Comparison of ENCODE assay signal across 29 cellular contexts in the genomic region with DNA sequence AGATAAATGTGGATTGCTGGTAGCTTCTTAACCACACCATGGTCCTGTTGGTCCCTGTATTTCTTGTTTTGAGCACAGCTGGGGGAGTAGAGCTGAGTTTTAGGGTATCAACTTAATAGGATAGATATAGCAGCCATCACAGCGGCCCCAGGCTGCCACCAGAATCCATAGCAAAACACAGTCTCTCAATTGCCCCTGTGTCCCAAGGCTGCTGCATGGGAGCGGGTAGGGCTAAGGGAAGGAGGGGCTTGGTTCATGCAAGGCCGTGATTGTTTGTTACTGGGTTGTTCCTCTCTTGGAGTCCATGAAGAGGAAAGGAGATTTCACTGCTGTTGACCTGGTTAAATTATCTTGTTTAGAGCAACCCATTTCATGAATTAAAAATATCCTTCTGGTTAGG. TPM values are rescaled to one million over a fixed set of nuclear protein-coding genes. Genes with fewer than 3 reads are reported as not detected.
"Had no signal": no experiment of that assay in that cellular context is flagged by ENCODE, and none has a peak within 500 bp of the region (broad histone marks: within the 10 kb centered on the region; RNA-seq: fewer than 3 reads in every experiment).

No MANE protein-coding gene starts in this region.

- DNase-seq: activated CD4-positive, alpha-beta T cell treated with anti-CD3 and anti-CD28 coated beads for 48 hours; activated CD4-positive, alpha-beta T cell treated with anti-CD3 and anti-CD28 coated beads, Interleukin-2, amount 50 U/mL, for 48 hours; activated CD8-positive, alpha-beta memory T cell treated with anti-CD3 and anti-CD28 coated beads for 24 hours; activated effector memory CD4-positive, alpha-beta T cell treated with anti-CD3 and anti-CD28 coated beads, Interleukin-2, amount 50 U/mL, for 16 hours; activated naive CD4-positive, alpha-beta T cell treated with anti-CD3 and anti-CD28 coated beads, Interleukin-2, amount 10 ng/mL, durations not matched to agents 7 days and 5 days; activated naive CD8-positive, alpha-beta T cell treated with anti-CD3 and anti-CD28 coated beads, Interleukin-2, amount 10 ng/mL, durations not matched to agents 7 days and 5 days; central memory CD4-positive, alpha-beta T cell; effector CD4-positive, alpha-beta T cell; natural killer cell; sigmoid colon; small intestine; stimulated activated CD4-positive, alpha-beta T cell treated with anti-CD3 and anti-CD28 coated beads, Interleukin-1b, Interleukin-23, amount 100 ng/mL, for 48 hours; stimulated activated CD4-positive, alpha-beta T cell treated with anti-CD3 and anti-CD28 coated beads, Interleukin-4, amount 100 ng/mL, for 4 hours; stimulated activated CD8-positive, alpha-beta memory T cell treated with anti-CD3 and anti-CD28 coated beads, Interleukin-4, amount 100 ng/mL, for 48 hours; stimulated activated naive CD8-positive, alpha-beta T cell treated with anti-CD3 and anti-CD28 coated beads, Interleukin-15, amount 100 ng/mL, for 72 hours; T-helper 9 cell; WERI-Rb-1 had no signal

- H3K4me3 Mint-ChIP-seq: activated naive CD4-positive, alpha-beta T cell treated with anti-CD3 and anti-CD28 coated beads, Interleukin-2, amount 10 ng/mL, durations not matched to agents 7 days and 5 days; activated naive CD8-positive, alpha-beta T cell treated with anti-CD3 and anti-CD28 coated beads, Interleukin-2, amount 10 ng/mL, durations not matched to agents 7 days and 5 days; activated T-helper 1 cell treated with anti-CD3 and anti-CD28 coated beads, Interleukin-12 subunit alpha, Interleukin-12 subunit beta, Interleukin-2, Interleukin-4 antibody, amounts not matched to agents 30 ng/mL and 10 ng/mL and 1 ng/mL, durations not matched to agents 14 hours and 24 hours and 36 hours; dendritic cell treated with granulocyte-macrophage colony-stimulating factor and Interleukin-4, amounts not matched to agents 40 ng/mL and 50 ng/mL, for 4 days; memory B cell; natural killer cell; neural progenitor cell; stimulated activated memory B cell treated with anti-CD40 and anti-IgM and Interleukin-4, amounts not matched to agents 10 μg/mL and 1 μg/mL and 100 μg/mL, for 72 hours; stimulated activated naive CD8-positive, alpha-beta T cell treated with anti-CD3 and anti-CD28 coated beads, Interleukin-15, amount 100 ng/mL, for 72 hours; T-helper 1 cell treated with Interleukin-12 subunit alpha and Interleukin-12 subunit beta and Interleukin-4 antibody, amounts not matched to agents 30 μg/mL and 1 μg/mL, for 36 hours had no signal

- H3K27ac ChIP-seq: epithelial cell of prostate, neural progenitor cell, prostate gland, sigmoid colon, suprapubic skin, tibial nerve, WERI-Rb-1 had no signal

- H3K27me3 ChIP-seq: neural progenitor cell, sigmoid colon, suprapubic skin, tibial nerve had no signal

- H3K4me1 Mint-ChIP-seq: activated naive CD4-positive, alpha-beta T cell treated with anti-CD3 and anti-CD28 coated beads, Interleukin-2, amount 10 ng/mL, durations not matched to agents 7 days and 5 days; activated naive CD8-positive, alpha-beta T cell treated with anti-CD3 and anti-CD28 coated beads, Interleukin-2, amount 10 ng/mL, durations not matched to agents 7 days and 5 days; memory B cell; natural killer cell; neural progenitor cell; stimulated activated memory B cell treated with anti-CD40 and anti-IgM and Interleukin-4, amounts not matched to agents 10 μg/mL and 1 μg/mL and 100 μg/mL, for 72 hours; stimulated activated naive CD8-positive, alpha-beta T cell treated with anti-CD3 and anti-CD28 coated beads, Interleukin-15, amount 100 ng/mL, for 72 hours had no signal

- ATAC-seq: activated CD4-positive, CD25-positive, alpha-beta regulatory T cell treated with anti-CD3 and anti-CD28 coated beads, Interleukin-2, amount 50 U/mL, for 24 hours; natural killer cell; stimulated activated memory B cell treated with anti-CD40 and anti-IgM and Interleukin-4, amounts not matched to agents 10 μg/mL and 1 μg/mL and 100 μg/mL, for 72 hours; stimulated activated naive CD8-positive, alpha-beta T cell treated with anti-CD3 and anti-CD28 coated beads, Interleukin-15, amount 100 ng/mL, for 72 hours had no signal

- H3K4me3 ChIP-seq: neural progenitor cell, prostate gland, sigmoid colon, suprapubic skin, tibial nerve had no signal

- H3K36me3 Mint-ChIP-seq: activated naive CD4-positive, alpha-beta T cell treated with anti-CD3 and anti-CD28 coated beads, Interleukin-2, amount 10 ng/mL, durations not matched to agents 7 days and 5 days; activated naive CD8-positive, alpha-beta T cell treated with anti-CD3 and anti-CD28 coated beads, Interleukin-2, amount 10 ng/mL, durations not matched to agents 7 days and 5 days; memory B cell; natural killer cell; stimulated activated memory B cell treated with anti-CD40 and anti-IgM and Interleukin-4, amounts not matched to agents 10 μg/mL and 1 μg/mL and 100 μg/mL, for 72 hours had no signal

- H3K9me3 Mint-ChIP-seq: activated naive CD4-positive, alpha-beta T cell treated with anti-CD3 and anti-CD28 coated beads, Interleukin-2, amount 10 ng/mL, durations not matched to agents 7 days and 5 days; activated naive CD8-positive, alpha-beta T cell treated with anti-CD3 and anti-CD28 coated beads, Interleukin-2, amount 10 ng/mL, durations not matched to agents 7 days and 5 days; activated T-helper 1 cell treated with anti-CD3 and anti-CD28 coated beads, Interleukin-12 subunit alpha, Interleukin-12 subunit beta, Interleukin-2, Interleukin-4 antibody, amounts not matched to agents 30 ng/mL and 10 ng/mL and 1 ng/mL, durations not matched to agents 14 hours and 24 hours and 36 hours; dendritic cell treated with granulocyte-macrophage colony-stimulating factor and Interleukin-4, amounts not matched to agents 40 ng/mL and 50 ng/mL, for 4 days; memory B cell; natural killer cell; stimulated activated memory B cell treated with anti-CD40 and anti-IgM and Interleukin-4, amounts not matched to agents 10 μg/mL and 1 μg/mL and 100 μg/mL, for 72 hours; stimulated activated naive CD8-positive, alpha-beta T cell treated with anti-CD3 and anti-CD28 coated beads, Interleukin-15, amount 100 ng/mL, for 72 hours; T-helper 1 cell treated with Interleukin-12 subunit alpha and Interleukin-12 subunit beta and Interleukin-4 antibody, amounts not matched to agents 30 μg/mL and 1 μg/mL, for 36 hours had no signal

RNA-seq across cellular contexts. Expression of a gene that starts 22.1 kb away (rescaled TPM):
- total RNA-seq: activated naive CD8-positive, alpha-beta T cell treated with anti-CD3 and anti-CD28 coated beads, Interleukin-2, amount 10 ng/mL, durations not matched to agents 7 days and 5 days; mononuclear cell; natural killer cell had no signal
